Comparison of ENCODE assay signal across 1 cellular context in genomic region chr17:78375401-78376079, GRCh38.
TF ChIP-seq lines count a peak whose summit lies in the region.

No MANE protein-coding gene starts in this region.

TF ChIP-seq in HepG2, 621 proteins besides CTCF, POLR2A, EP300 and RAD21 (continued from another document and continues in another):
- TF ChIP-seq FUBP1 (CRISPR knock-in tag; IDR thresholded peaks at IDR 0.05; ENCODE audit: borderline replicate concordance) = no peak
- 0 out of 2 replicates have a peak, but pooled peaks have one; percentile 16 for TF ChIP-seq ZNF281 (CRISPR knock-in tag; IDR thresholded peaks at IDR 0.05; ENCODE audit: borderline replicate concordance)
- no peak for TF ChIP-seq LCORL (IDR thresholded peaks at IDR 0.05)
- no peak; the same call in 1 of the 2 replicates for TF ChIP-seq LCORL (CRISPR knock-in tag; IDR thresholded peaks at IDR 0.05)
- TF ChIP-seq SNAPC2 (CRISPR knock-in tag; IDR thresholded peaks at IDR 0.05) = peak; percentile 22; the same call in 1 of the 2 replicates
- TF ChIP-seq MXD3 (CRISPR knock-in tag; IDR thresholded peaks at IDR 0.05) = no peak
- peak; percentile 52 for TF ChIP-seq GATAD2A (CRISPR knock-in tag; IDR thresholded peaks at IDR 0.05)
- TF ChIP-seq ZNF543 (CRISPR knock-in tag; IDR thresholded peaks at IDR 0.05) = no peak
- peak; percentile 25; the same call in 1 of the 2 replicates for TF ChIP-seq ZSCAN21 (CRISPR knock-in tag; IDR thresholded peaks at IDR 0.05; ENCODE audit: borderline replicate concordance)
- peak; percentile 32; the same call in 1 of the 2 replicates for TF ChIP-seq PHF21A (CRISPR knock-in tag; IDR thresholded peaks at IDR 0.05)
- 0 out of 2 replicates have a peak, but pooled peaks have one; percentile 40 for TF ChIP-seq HOXA5 (CRISPR knock-in tag; IDR thresholded peaks at IDR 0.05)
- no peak for TF ChIP-seq PBX3 (CRISPR knock-in tag; IDR thresholded peaks at IDR 0.05; ENCODE audit: borderline replicate concordance)
- TF ChIP-seq SMC3 (IDR thresholded peaks at IDR 0.05; ENCODE audit: low read length) = peak; percentile 18; the same call in 1 of the 2 replicates
- TF ChIP-seq ZBTB26 (CRISPR knock-in tag; IDR thresholded peaks at IDR 0.05; ENCODE audit: borderline replicate concordance) = peak; percentile 49; the same call in 1 of the 2 replicates
- peak; percentile 18; the same call in 1 of the 2 replicates for TF ChIP-seq TFE3 (CRISPR knock-in tag; IDR thresholded peaks at IDR 0.05)
- no peak for TF ChIP-seq MTA1 (CRISPR knock-in tag; IDR thresholded peaks at IDR 0.05; ENCODE audit: borderline replicate concordance)
- TF ChIP-seq MXI1 (IDR thresholded peaks at IDR 0.05; ENCODE audit: borderline replicate concordance, low read depth, low read length) = peak; percentile 63; the same call in 1 of the 3 replicates
- TF ChIP-seq ZNF883 (CRISPR knock-in tag; IDR thresholded peaks at IDR 0.05; ENCODE audit: not compliant biosample characterization) = no peak
- TF ChIP-seq ZHX1 (CRISPR knock-in tag; IDR thresholded peaks at IDR 0.05; ENCODE audit: low read depth) = 0 out of 2 replicates have a peak, but pooled peaks have one; percentile 36
- TF ChIP-seq ZNF629 (CRISPR knock-in tag; conservative IDR thresholded peaks at IDR 0.05) = no peak
- peak; percentile 24; the same call in 1 of the 2 replicates for TF ChIP-seq ZBTB33 (CRISPR knock-in tag; IDR thresholded peaks at IDR 0.05)
- TF ChIP-seq KLF11 (CRISPR knock-in tag; IDR thresholded peaks at IDR 0.05) = 0 out of 2 replicates have a peak, but pooled peaks have one; percentile 28
- TF ChIP-seq PRDM4 (CRISPR knock-in tag; IDR thresholded peaks at IDR 0.05; ENCODE audit: borderline replicate concordance) = no peak
- TF ChIP-seq CAMTA2 (CRISPR knock-in tag; IDR thresholded peaks at IDR 0.05; ENCODE audit: borderline replicate concordance) = no peak
- TF ChIP-seq CBX5 (CRISPR knock-in tag; IDR thresholded peaks at IDR 0.05; ENCODE audit: borderline replicate concordance) = peak; percentile 76; the same call in 1 of the 2 replicates
- peak; percentile 70; the same call in 1 of the 2 replicates for TF ChIP-seq MAX (IDR thresholded peaks at IDR 0.05)
- peak; percentile 57; the same call in 1 of the 2 replicates for TF ChIP-seq ZNF646 (CRISPR knock-in tag; IDR thresholded peaks at IDR 0.05)
